1 cellular context compared by ENCODE assay signal in the genomic region with DNA sequence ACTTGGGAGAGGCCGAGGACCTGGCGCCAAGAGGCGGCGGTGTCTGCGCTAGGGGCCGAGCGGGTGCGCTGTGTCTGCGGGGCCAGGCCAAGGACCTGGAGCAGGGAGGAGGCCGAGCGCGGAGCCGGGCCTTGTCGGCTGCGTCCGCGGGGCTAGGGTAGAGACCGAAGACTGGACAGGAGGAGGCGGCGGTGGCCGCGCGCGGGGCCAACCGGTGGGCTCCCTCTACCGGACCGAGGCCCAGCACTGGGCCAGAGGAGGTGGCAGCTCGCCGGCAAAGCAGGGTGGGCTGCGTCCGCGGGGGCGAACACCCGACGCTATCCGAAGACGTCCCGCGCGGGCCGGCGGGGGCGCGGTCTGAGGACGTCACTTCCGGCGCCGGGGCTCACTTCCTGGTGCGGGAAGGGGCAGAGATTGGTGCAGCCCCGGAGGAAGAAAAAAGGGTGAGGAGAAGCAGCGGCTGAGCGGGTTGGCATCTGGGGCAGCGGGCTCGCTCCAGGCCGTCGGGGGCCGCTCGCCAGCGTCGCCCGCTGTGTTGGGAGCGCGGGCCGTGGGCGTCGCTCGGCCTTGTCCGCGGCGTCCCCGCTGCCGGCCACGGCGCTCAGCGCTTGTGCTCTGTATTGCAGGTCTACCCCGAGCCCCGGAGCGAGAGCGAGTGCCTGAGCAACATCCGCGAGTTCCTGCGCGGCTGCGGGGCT.
TF ChIP-seq lines count a peak whose summit lies in the region.

No MANE protein-coding gene starts in this region.

TF ChIP-seq in K562, 482 proteins besides CTCF, POLR2A, EP300 and RAD21 (continued from another document and continues in another):
- TF ChIP-seq ZNF609 (CRISPR knock-in tag; IDR thresholded peaks at IDR 0.05; ENCODE audit: borderline replicate concordance), result no peak
- TF ChIP-seq ZZZ3 (IDR thresholded peaks at IDR 0.05), result 0 out of 2 replicates have a peak, but pooled peaks have one; percentile 42
- no peak for TF ChIP-seq POLR3G (IDR thresholded peaks at IDR 0.05; ENCODE audit: extremely low read depth, insufficient read length, insufficient replicate concordance)
- no peak for TF ChIP-seq LARP7 (IDR thresholded peaks at IDR 0.05)
- TF ChIP-seq GABPB2 (CRISPR knock-in tag; conservative IDR thresholded peaks at IDR 0.05), result no peak
- no peak for TF ChIP-seq HOXB6 (CRISPR knock-in tag; IDR thresholded peaks at IDR 0.05; ENCODE audit: borderline replicate concordance)
- 0 out of 2 replicates have a peak, but pooled peaks have one; percentile 16 for TF ChIP-seq GTF2E2 (tag; IDR thresholded peaks at IDR 0.05)
- TF ChIP-seq ZNF384 (IDR thresholded peaks at IDR 0.05; ENCODE audit: low read depth, low read length), result no peak
- TF ChIP-seq DIDO1 (tag; IDR thresholded peaks at IDR 0.05; ENCODE audit: low read depth), result peak; percentile 70
- no peak for TF ChIP-seq ZNF197 (CRISPR knock-in tag; IDR thresholded peaks at IDR 0.05; ENCODE audit: low read depth)
- no peak for TF ChIP-seq ASH1L (IDR thresholded peaks at IDR 0.05; ENCODE audit: borderline replicate concordance, low read depth, partially characterized antibody)
- no peak for TF ChIP-seq ZNF224 (CRISPR knock-in tag; IDR thresholded peaks at IDR 0.05)
- TF ChIP-seq ZFP36 (IDR thresholded peaks at IDR 0.05; ENCODE audit: low read depth, low read length, partially characterized antibody), result no peak
- no peak for TF ChIP-seq CHD4 (IDR thresholded peaks at IDR 0.05; ENCODE audit: insufficient read depth, insufficient replicate concordance, low read depth, low read length, poor library complexity, severe bottlenecking)
- TF ChIP-seq ZNF165 (CRISPR knock-in tag; IDR thresholded peaks at IDR 0.05; ENCODE audit: borderline replicate concordance), result no peak
- TF ChIP-seq PTTG1 (tag; IDR thresholded peaks at IDR 0.05; ENCODE audit: low read depth), result no peak
- TF ChIP-seq, protein P1, sequence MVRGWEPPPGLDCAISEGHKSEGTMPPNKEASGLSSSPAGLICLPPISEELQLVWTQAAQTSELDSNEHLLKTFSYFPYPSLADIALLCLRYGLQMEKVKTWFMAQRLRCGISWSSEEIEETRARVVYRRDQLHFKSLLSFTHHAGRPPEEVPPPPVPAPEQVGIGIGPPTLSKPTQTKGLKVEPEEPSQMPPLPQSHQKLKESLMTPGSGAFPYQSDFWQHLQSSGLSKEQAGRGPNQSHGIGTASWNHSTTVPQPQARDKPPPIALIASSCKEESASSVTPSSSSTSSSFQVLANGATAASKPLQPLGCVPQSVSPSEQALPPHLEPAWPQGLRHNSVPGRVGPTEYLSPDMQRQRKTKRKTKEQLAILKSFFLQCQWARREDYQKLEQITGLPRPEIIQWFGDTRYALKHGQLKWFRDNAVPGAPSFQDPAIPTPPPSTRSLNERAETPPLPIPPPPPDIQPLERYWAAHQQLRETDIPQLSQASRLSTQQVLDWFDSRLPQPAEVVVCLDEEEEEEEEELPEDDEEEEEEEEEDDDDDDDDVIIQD (CRISPR knock-in tag; IDR thresholded peaks at IDR 0.05), result no peak
- TF ChIP-seq RNF2 (IDR thresholded peaks at IDR 0.05), result peak; percentile 53; the same call in 1 of the 2 replicates
- TF ChIP-seq, protein P2, sequence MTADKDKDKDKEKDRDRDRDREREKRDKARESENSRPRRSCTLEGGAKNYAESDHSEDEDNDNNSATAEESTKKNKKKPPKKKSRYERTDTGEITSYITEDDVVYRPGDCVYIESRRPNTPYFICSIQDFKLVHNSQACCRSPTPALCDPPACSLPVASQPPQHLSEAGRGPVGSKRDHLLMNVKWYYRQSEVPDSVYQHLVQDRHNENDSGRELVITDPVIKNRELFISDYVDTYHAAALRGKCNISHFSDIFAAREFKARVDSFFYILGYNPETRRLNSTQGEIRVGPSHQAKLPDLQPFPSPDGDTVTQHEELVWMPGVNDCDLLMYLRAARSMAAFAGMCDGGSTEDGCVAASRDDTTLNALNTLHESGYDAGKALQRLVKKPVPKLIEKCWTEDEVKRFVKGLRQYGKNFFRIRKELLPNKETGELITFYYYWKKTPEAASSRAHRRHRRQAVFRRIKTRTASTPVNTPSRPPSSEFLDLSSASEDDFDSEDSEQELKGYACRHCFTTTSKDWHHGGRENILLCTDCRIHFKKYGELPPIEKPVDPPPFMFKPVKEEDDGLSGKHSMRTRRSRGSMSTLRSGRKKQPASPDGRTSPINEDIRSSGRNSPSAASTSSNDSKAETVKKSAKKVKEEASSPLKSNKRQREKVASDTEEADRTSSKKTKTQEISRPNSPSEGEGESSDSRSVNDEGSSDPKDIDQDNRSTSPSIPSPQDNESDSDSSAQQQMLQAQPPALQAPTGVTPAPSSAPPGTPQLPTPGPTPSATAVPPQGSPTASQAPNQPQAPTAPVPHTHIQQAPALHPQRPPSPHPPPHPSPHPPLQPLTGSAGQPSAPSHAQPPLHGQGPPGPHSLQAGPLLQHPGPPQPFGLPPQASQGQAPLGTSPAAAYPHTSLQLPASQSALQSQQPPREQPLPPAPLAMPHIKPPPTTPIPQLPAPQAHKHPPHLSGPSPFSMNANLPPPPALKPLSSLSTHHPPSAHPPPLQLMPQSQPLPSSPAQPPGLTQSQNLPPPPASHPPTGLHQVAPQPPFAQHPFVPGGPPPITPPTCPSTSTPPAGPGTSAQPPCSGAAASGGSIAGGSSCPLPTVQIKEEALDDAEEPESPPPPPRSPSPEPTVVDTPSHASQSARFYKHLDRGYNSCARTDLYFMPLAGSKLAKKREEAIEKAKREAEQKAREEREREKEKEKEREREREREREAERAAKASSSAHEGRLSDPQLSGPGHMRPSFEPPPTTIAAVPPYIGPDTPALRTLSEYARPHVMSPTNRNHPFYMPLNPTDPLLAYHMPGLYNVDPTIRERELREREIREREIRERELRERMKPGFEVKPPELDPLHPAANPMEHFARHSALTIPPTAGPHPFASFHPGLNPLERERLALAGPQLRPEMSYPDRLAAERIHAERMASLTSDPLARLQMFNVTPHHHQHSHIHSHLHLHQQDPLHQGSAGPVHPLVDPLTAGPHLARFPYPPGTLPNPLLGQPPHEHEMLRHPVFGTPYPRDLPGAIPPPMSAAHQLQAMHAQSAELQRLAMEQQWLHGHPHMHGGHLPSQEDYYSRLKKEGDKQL (CRISPR knock-in tag; IDR thresholded peaks at IDR 0.05; ENCODE audit: borderline replicate concordance), result no peak
- no peak for TF ChIP-seq PRMT5 (CRISPR knock-in tag; IDR thresholded peaks at IDR 0.05)
- TF ChIP-seq, protein P3, sequence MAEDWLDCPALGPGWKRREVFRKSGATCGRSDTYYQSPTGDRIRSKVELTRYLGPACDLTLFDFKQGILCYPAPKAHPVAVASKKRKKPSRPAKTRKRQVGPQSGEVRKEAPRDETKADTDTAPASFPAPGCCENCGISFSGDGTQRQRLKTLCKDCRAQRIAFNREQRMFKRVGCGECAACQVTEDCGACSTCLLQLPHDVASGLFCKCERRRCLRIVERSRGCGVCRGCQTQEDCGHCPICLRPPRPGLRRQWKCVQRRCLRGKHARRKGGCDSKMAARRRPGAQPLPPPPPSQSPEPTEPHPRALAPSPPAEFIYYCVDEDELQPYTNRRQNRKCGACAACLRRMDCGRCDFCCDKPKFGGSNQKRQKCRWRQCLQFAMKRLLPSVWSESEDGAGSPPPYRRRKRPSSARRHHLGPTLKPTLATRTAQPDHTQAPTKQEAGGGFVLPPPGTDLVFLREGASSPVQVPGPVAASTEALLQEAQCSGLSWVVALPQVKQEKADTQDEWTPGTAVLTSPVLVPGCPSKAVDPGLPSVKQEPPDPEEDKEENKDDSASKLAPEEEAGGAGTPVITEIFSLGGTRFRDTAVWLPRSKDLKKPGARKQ (CRISPR knock-in tag; IDR thresholded peaks at IDR 0.05), result no peak
- TF ChIP-seq SMAD1 (IDR thresholded peaks at IDR 0.05; ENCODE audit: low read depth, low read length, partially characterized antibody), result peak; percentile 23
- no peak for TF ChIP-seq PTRF (tag; IDR thresholded peaks at IDR 0.05)
- TF ChIP-seq, protein P4, sequence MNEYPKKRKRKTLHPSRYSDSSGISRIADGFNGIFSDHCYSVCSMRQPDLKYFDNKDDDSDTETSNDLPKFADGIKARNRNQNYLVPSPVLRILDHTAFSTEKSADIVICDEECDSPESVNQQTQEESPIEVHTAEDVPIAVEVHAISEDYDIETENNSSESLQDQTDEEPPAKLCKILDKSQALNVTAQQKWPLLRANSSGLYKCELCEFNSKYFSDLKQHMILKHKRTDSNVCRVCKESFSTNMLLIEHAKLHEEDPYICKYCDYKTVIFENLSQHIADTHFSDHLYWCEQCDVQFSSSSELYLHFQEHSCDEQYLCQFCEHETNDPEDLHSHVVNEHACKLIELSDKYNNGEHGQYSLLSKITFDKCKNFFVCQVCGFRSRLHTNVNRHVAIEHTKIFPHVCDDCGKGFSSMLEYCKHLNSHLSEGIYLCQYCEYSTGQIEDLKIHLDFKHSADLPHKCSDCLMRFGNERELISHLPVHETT (CRISPR knock-in tag; conservative IDR thresholded peaks at IDR 0.05 in 1 of 2, IDR thresholded peaks at IDR 0.05 in 1 of 2), result peak in 1 of 2 experiments; percentile 71; a peak in 2 of 4 replicates
- TF ChIP-seq MYNN (IDR thresholded peaks at IDR 0.05), result no peak
- no peak for TF ChIP-seq MYNN (CRISPR knock-in tag; IDR thresholded peaks at IDR 0.05)
- TF ChIP-seq CTBP1 (IDR thresholded peaks at IDR 0.05; ENCODE audit: borderline replicate concordance), result peak; percentile 62; the same call in 1 of the 2 replicates
- no peak for TF ChIP-seq ZSCAN29 (IDR thresholded peaks at IDR 0.05)
- TF ChIP-seq ZNF274 (IDR thresholded peaks at IDR 0.05; ENCODE audit: borderline replicate concordance, low read depth, low read length), result no peak
- no peak for TF ChIP-seq ZNF778 (CRISPR knock-in tag; IDR thresholded peaks at IDR 0.05)
- TF ChIP-seq, protein P5, sequence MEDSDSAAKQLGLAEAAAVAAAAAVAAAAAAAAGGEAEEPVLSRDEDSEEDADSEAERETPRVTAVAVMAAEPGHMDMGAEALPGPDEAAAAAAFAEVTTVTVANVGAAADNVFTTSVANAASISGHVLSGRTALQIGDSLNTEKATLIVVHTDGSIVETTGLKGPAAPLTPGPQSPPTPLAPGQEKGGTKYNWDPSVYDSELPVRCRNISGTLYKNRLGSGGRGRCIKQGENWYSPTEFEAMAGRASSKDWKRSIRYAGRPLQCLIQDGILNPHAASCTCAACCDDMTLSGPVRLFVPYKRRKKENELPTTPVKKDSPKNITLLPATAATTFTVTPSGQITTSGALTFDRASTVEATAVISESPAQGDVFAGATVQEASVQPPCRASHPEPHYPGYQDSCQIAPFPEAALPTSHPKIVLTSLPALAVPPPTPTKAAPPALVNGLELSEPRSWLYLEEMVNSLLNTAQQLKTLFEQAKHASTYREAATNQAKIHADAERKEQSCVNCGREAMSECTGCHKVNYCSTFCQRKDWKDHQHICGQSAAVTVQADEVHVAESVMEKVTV (CRISPR knock-in tag; IDR thresholded peaks at IDR 0.05), result no peak
- TF ChIP-seq COPS2 (conservative IDR thresholded peaks at IDR 0.05), result no peak
- peak in 1 of 2 experiments; percentile 27; a peak in 1 of 4 replicates for TF ChIP-seq TRIM24 (IDR thresholded peaks at IDR 0.05)
- TF ChIP-seq E2F3 (CRISPR knock-in tag; IDR thresholded peaks at IDR 0.05), result no peak
- TF ChIP-seq U2AF1 (optimal IDR thresholded peaks at IDR 0.05; ENCODE audit: low read depth, low read length), result no peak
- no peak for TF ChIP-seq EHMT2 (IDR thresholded peaks at IDR 0.05)
